In genomic region chr22:21865041-21865440, GRCh38 we compare ENCODE assay signal across 8 cellular contexts. TPM values are rescaled to one million over a fixed set of nuclear protein-coding genes. Genes with fewer than 3 reads are reported as not detected.
DNase-seq lines count a peak whose midpoint lies in the region; ATAC-seq, FAIRE-seq and TF ChIP-seq lines count a peak whose summit lies in the region.

No MANE protein-coding gene starts in this region.

- no peak overlapping the region; a peak in 1 of 7 replicates for H3K9ac ChIP-seq in H1 (replicated peaks in 1 of 4; ENCODE audit: extremely low read depth in 1 of 4, low read depth in 3 of 4, low read length in 3 of 4)

- peak overlapping the region; percentile 41 for H3K27ac Mint-ChIP-seq in osteocyte (ENCODE audit: unreplicated experiment)

- TF ChIP-seq POLR2A in H1 (IDR thresholded peaks at IDR 0.05; ENCODE audit: control extremely low read depth in 1 of 2, low read depth in 2 of 2, low read length in 2 of 2) = no peak

- H2AK5ac ChIP-seq in H1 (ENCODE audit: low read depth, low read length) = no peak overlapping the region

- H3K79me2 ChIP-seq in H1 (ENCODE audit: control insufficient read depth in 1 of 2, insufficient read depth in 2 of 2, low read length in 2 of 2) = peaks cover 19 to 69% of the 10 kb centered on the region in 2 experiments

- no peak overlapping the region for H4K8ac ChIP-seq in H1 (ENCODE audit: extremely low read depth, insufficient read depth, low read length)

- H3K4me1 Mint-ChIP-seq in osteocyte (ENCODE audit: unreplicated experiment) = peaks cover 57% of the 10 kb centered on the region

- DNase-seq in activated CD4-positive, alpha-beta T cell treated with anti-CD3 and anti-CD28 coated beads for 48 hours = peak; percentile 50
- no peak for DNase-seq in activated CD4-positive, alpha-beta T cell treated with anti-CD3 and anti-CD28 coated beads, Interleukin-2, amount 50 U/mL, for 1 hour
- DNase-seq in RCC 7860 (ENCODE audit: low spot score) (peak; percentile 11), H1 (ENCODE audit: low read depth in 1 of 2, low spot score in 2 of 2) (no peak), osteocyte (ENCODE audit: extremely low spot score, unreplicated experiment) (no peak), D341Med (ENCODE audit: low spot score) (no peak), sciatic nerve (ENCODE audit: low spot score) (no peak)

- no peak overlapping the region for H2BK12ac ChIP-seq in H1 (ENCODE audit: low read depth, low read length)

- no peak for TF ChIP-seq CTCF in H1 (IDR thresholded peaks at IDR 0.05; ENCODE audit: control extremely low read depth in 1 of 3, insufficient read depth in 1 of 3, low read depth in 1 of 3, low read length in 3 of 3)
- TF ChIP-seq CTCF in osteocyte (IDR thresholded peaks at IDR 0.05) = no peak

- H3K14ac ChIP-seq in H1 (ENCODE audit: insufficient read length) = no peak overlapping the region

- no peak overlapping the region for H4K5ac ChIP-seq in H1 (ENCODE audit: insufficient read length, low read depth, low read length)

- no peaks in the 10 kb centered on the region for H3K9me3 Mint-ChIP-seq in osteocyte (ENCODE audit: unreplicated experiment)

- no peak overlapping the region for H3K4ac ChIP-seq in H1 (replicated peaks; ENCODE audit: insufficient read length, low read depth, low read length)

- no peaks in the 10 kb centered on the region for H3K27me3 Mint-ChIP-seq in osteocyte (ENCODE audit: unreplicated experiment)

- ATAC-seq in HG02763 (IDR thresholded peaks at IDR 0.05; ENCODE audit: unreplicated experiment) (no peak), sciatic nerve (no peak)

- no peak overlapping the region for H4K91ac ChIP-seq in H1 (replicated peaks; ENCODE audit: insufficient read length, low read length)

- no peak overlapping the region for H3K23ac ChIP-seq in H1 (ENCODE audit: insufficient read length)

- peaks cover 2% of the 10 kb centered on the region for H3K36me3 Mint-ChIP-seq in osteocyte (ENCODE audit: unreplicated experiment)

- intact Hi-C loops in sciatic nerve (cut with DNase I) = no loop called here

- no peak overlapping the region for H2BK20ac ChIP-seq in H1 (ENCODE audit: low read length)

- peaks cover 24 to 39% of the 10 kb centered on the region in 2 experiments for H4K20me1 ChIP-seq in H1 (replicated peaks in 1 of 2; ENCODE audit: control insufficient read depth in 1 of 2, insufficient read depth in 2 of 2, low read length in 2 of 2)

- H3K27ac ChIP-seq in H1 (ENCODE audit: low read depth, low read length) = no peak overlapping the region

- 67% methylated on average over 3 of the region's 3 CpGs; no CpG with 5 or more reads in 1 of the 2 experiments for WGBS in H1 (ENCODE audit: extremely low coverage in 1 of 2, insufficient coverage in 1 of 2, insufficient read length in 1 of 2, insufficient replicate concordance in 2 of 2, low coverage in 1 of 2, low lambda C conversion rate in 2 of 2, missing lambda C conversion rate in 1 of 2), 2 experiments

- H3K4me2 ChIP-seq in H1 (ENCODE audit: insufficient read depth in 1 of 2, low read depth in 2 of 2, low read length in 2 of 2) = peak overlapping the region; percentile 53 to 93

- FAIRE-seq in RCC 7860 (lab: Jason Lieb, UNC) (peak; percentile 60), H1 (lab: Jason Lieb, UNC) (no peak)

- no peak overlapping the region for H2BK15ac ChIP-seq in H1 (ENCODE audit: low read length)

- H3K18ac ChIP-seq in H1 (ENCODE audit: extremely low read depth, low read length) = no peak overlapping the region

- no peak overlapping the region for H2AFZ ChIP-seq in H1 (ENCODE audit: low read length)

- no peak overlapping the region for H3K56ac ChIP-seq in H1 (replicated peaks; ENCODE audit: insufficient read length, low read depth, low read length)

- H3K4me3 ChIP-seq in H1 (ENCODE audit: extremely low read depth in 1 of 4, insufficient read depth in 2 of 4, low read depth in 3 of 4, low read length in 4 of 4) = peak overlapping the region; percentile 1 to 95 (median 12); a peak in 4 of 8 replicates

- no peak overlapping the region for H2BK5ac ChIP-seq in H1 (ENCODE audit: low read depth, low read length)

- no peaks in the 10 kb centered on the region for H3K27me3 ChIP-seq in H1 (replicated peaks in 1 of 4; ENCODE audit: control insufficient read depth in 3 of 4, extremely low read depth in 1 of 4, insufficient read depth in 3 of 4, low read length in 3 of 4)

- H3K4me3 Mint-ChIP-seq in osteocyte (ENCODE audit: unreplicated experiment) = peak overlapping the region; percentile 93

- H3K79me1 ChIP-seq in H1 (ENCODE audit: low read depth, low read length) = peaks cover 12% of the 10 kb centered on the region; the same call in 1 of the 2 replicates

- TF ChIP-seq RAD21 in H1 (IDR thresholded peaks at IDR 0.05 in 1 of 2, conservative IDR thresholded peaks at IDR 0.05 in 1 of 2; ENCODE audit: low read depth in 2 of 2, low read length in 2 of 2) = no peak

- H3K23me2 ChIP-seq in H1 (ENCODE audit: low read depth, low read length) = 0 out of 2 replicates have a peak, but pooled peaks cover 6% of the 10 kb centered on the region

- no peak overlapping the region for H2BK120ac ChIP-seq in H1 (replicated peaks; ENCODE audit: low read depth, low read length)

- H3K36me3 ChIP-seq in H1 (ENCODE audit: control insufficient read depth in 2 of 4, insufficient read depth in 4 of 4, low read length in 3 of 4) = no peaks in the 10 kb centered on the region

- CTCF ChIA-PET in H1 (lab: Charles Lee; ENCODE audit: partially characterized antibody) = interaction anchor here (0.5 kb wide), 1 partner anchor 30 kb away, joined by 4 read pairs; no protein-coding TSS in a partner anchor

- H3K4me1 ChIP-seq in H1 (replicated peaks in 1 of 4; ENCODE audit: control insufficient read depth in 3 of 4, insufficient read depth in 4 of 4, low read length in 3 of 4) = peaks cover 2 to 17% (median 13%) of the 10 kb centered on the region in 4 experiments; a peak in 6 of 7 replicates

- POLR2A ChIA-PET in H1 (lab: Charles Lee; ENCODE audit: partially characterized antibody) = interaction anchor here (1.0 to 1.5 kb wide), 3 partner anchors 9 to 129 kb away, joined by 3 to 4 read pairs (median 4); partner anchors contain the start of gene YPEL1

- no peak for TF ChIP-seq EP300 in H1 (IDR thresholded peaks at IDR 0.05; ENCODE audit: borderline replicate concordance in 1 of 2, low read depth in 2 of 2, low read length in 2 of 2)

- no peaks in the 10 kb centered on the region for H3K9me3 ChIP-seq in H1 (ENCODE audit: insufficient read depth in 2 of 2, low read depth in 1 of 2, low read length in 1 of 2)

TF ChIP-seq in H1, 55 proteins besides CTCF, POLR2A, EP300 and RAD21:
- TF ChIP-seq FOSL1 (IDR thresholded peaks at IDR 0.05; ENCODE audit: insufficient read depth, low read depth, low read length) = no peak
- TF ChIP-seq YY1 (IDR thresholded peaks at IDR 0.05; ENCODE audit: low read depth, low read length) = no peak
- no peak for TF ChIP-seq SUZ12 (IDR thresholded peaks at IDR 0.05; ENCODE audit: low read length)
- TF ChIP-seq RXRA (IDR thresholded peaks at IDR 0.05; ENCODE audit: insufficient read depth, low read depth, low read length) = no peak
- no peak for TF ChIP-seq PHF8 (conservative IDR thresholded peaks at IDR 0.05; ENCODE audit: low read depth, low read length)
- no peak for TF ChIP-seq TCF12 (IDR thresholded peaks at IDR 0.05; ENCODE audit: low read depth, low read length)
- TF ChIP-seq HDAC6 (IDR thresholded peaks at IDR 0.05; ENCODE audit: low read depth, low read length) = no peak
- TF ChIP-seq GTF2F1 (IDR thresholded peaks at IDR 0.05; ENCODE audit: borderline replicate concordance, low read depth, low read length) = no peak
- TF ChIP-seq RFX5 (IDR thresholded peaks at IDR 0.05; ENCODE audit: borderline replicate concordance, low read depth, low read length) = no peak
- no peak for TF ChIP-seq SIRT6 (IDR thresholded peaks at IDR 0.05; ENCODE audit: low read length)
- no peak for TF ChIP-seq ATF3 (IDR thresholded peaks at IDR 0.05; ENCODE audit: insufficient read depth, low read depth, low read length)
- no peak for TF ChIP-seq TAF7 (optimal IDR thresholded peaks at IDR 0.05; ENCODE audit: borderline replicate concordance, low read depth, low read length)
- TF ChIP-seq CEBPB (IDR thresholded peaks at IDR 0.05; ENCODE audit: low read depth, low read length) = no peak
- no peak for TF ChIP-seq TAF1 (IDR thresholded peaks at IDR 0.05; ENCODE audit: low read depth, low read length)
- TF ChIP-seq EGR1 (IDR thresholded peaks at IDR 0.05; ENCODE audit: borderline replicate concordance, low read depth, low read length) = no peak
- no peak for TF ChIP-seq CTBP2 (IDR thresholded peaks at IDR 0.05; ENCODE audit: borderline replicate concordance, insufficient read depth, insufficient read length, low read length)
- TF ChIP-seq SP4 (IDR thresholded peaks at IDR 0.05; ENCODE audit: low read length) = no peak
- TF ChIP-seq TEAD4 (IDR thresholded peaks at IDR 0.05; ENCODE audit: low read depth, low read length) = no peak
- TF ChIP-seq KDM4A (IDR thresholded peaks at IDR 0.05; ENCODE audit: low read depth, low read length, severe bottlenecking) = no peak
- TF ChIP-seq SP2 (IDR thresholded peaks at IDR 0.05; ENCODE audit: low read length) = no peak

RNA-seq across cellular contexts. Expression of gene MAPK1, which starts 2.4 kb away (rescaled TPM):
- total RNA-seq in H1 (2021; fragmentation: NEBNext Ultra II Directional; extraction: Animal tissue kit (Norgen Biotek cat#: 25700)) = 95.8 and 101 TPM in 2 replicates
- polyA plus RNA-seq in H1 (2011; rRNA removed) = 20.9 and 28.1 TPM in 2 replicates
- 28.5 TPM for polyA plus RNA-seq in H1 (2011; cell fraction: cytosol; rRNA removed)
- 32.3 TPM for polyA plus RNA-seq in H1 (2011; cell fraction: nucleus; rRNA removed)
- polyA plus RNA-seq in H1 (2012, experiment 1 of 2) = 38.2 to 61.7 TPM (median 47.8 TPM) in 4 replicates
- 8.1 TPM for polyA plus RNA-seq in H1 (2012, experiment 2 of 2)
- 33.8 TPM for polyA plus RNA-seq in H1 (2013, experiment 1 of 2)
- polyA plus RNA-seq in H1 (2013, experiment 2 of 2) = 35.8 TPM
- 84.6 and 115 TPM in 2 replicates for polyA minus RNA-seq in H1 (2011; rRNA and poly(A)+ RNA removed)
- 21.4 TPM for polyA minus RNA-seq in H1 (2011; cell fraction: cytosol; rRNA and poly(A)+ RNA removed)
- polyA minus RNA-seq in H1 (2011; cell fraction: nucleus; rRNA and poly(A)+ RNA removed) = 25.4 TPM
- total RNA-seq in osteocyte (154 and 159 TPM in 2 replicates), sciatic nerve (135 TPM)

Comparison
In these comparisons a context has a peak if more than half of its experiments do, and no peak if none do; other contexts are left out.
1. DNase-seq: peak in activated CD4-positive, alpha-beta T cell treated with anti-CD3 and anti-CD28 coated beads for 48 hours (single experiment) and RCC 7860 (single experiment); none in activated CD4-positive, alpha-beta T cell treated with anti-CD3 and anti-CD28 coated beads, Interleukin-2, amount 50 U/mL, for 1 hour (single experiment), H1 (0 of 2), osteocyte (single experiment), D341Med (single experiment) and sciatic nerve (single experiment).